19 cellular contexts compared by ENCODE assay signal in genomic region chr18:79217979-79218604, GRCh38.
DNase-seq lines count a peak whose midpoint lies in the region; ATAC-seq and TF ChIP-seq lines count a peak whose summit lies in the region.
"Had no signal": no experiment of that assay in that cellular context is flagged by ENCODE, and none has a peak within 500 bp of the region (broad histone marks: within the 10 kb centered on the region; RNA-seq: fewer than 3 reads in every experiment).

No MANE protein-coding gene starts in this region.

- POLR2A ChIA-PET in WTC11 (lab: Charles Lee) = no interaction called here
- POLR2A ChIA-PET in HEK293T (lab: Yijun Ruan, JAX) = no interaction called here

- peaks cover 4% of the 10 kb centered on the region; the same call in 1 of the 2 replicates for H3K9me3 Mint-ChIP-seq in WTC11
- no peaks in the 10 kb centered on the region for H3K9me3 Mint-ChIP-seq in progenitor cell of endocrine pancreas (ENCODE audit: low read depth)
- H3K9me3 Mint-ChIP-seq: activated CD4-positive, alpha-beta memory T cell treated with anti-CD3 and anti-CD28 coated beads, Interleukin-2, amount 10 ng/mL, durations not matched to agents 7 days and 5 days; activated T-cell treated with anti-CD3 and anti-CD28 coated beads, Interleukin-2, amount 50 U/mL, for 72 hours; stimulated activated memory B cell treated with anti-CD40 and anti-IgM and Interleukin-4, amounts not matched to agents 10 μg/mL and 1 μg/mL and 100 μg/mL, for 72 hours had no signal

- peaks cover 6% of the 10 kb centered on the region for H3K36me3 Mint-ChIP-seq in WTC11
- peaks cover 11% of the 10 kb centered on the region for H3K36me3 Mint-ChIP-seq in progenitor cell of endocrine pancreas (ENCODE audit: insufficient read depth)

- DNase-seq in C1 segment of cervical spinal cord (lab: John Stamatoyannopoulos, UW) (peak in 11 of 14 donors; percentile 30 to 80 (median 56)), WTC11 (ENCODE audit: low spot score) (no peak), fibroblast of gingiva (ENCODE audit: low read depth) (peak; percentile 24), progenitor cell of endocrine pancreas (ENCODE audit: low spot score, unreplicated experiment) (no peak), NCI-H1694 (lab: John Stamatoyannopoulos, UW) (no peak), NOMO-1 (lab: John Stamatoyannopoulos, UW; ENCODE audit: unreplicated experiment in 2 of 2) (no peak), HEK293T (ENCODE audit: extremely low spot score) (no peak)
- DNase-seq: activated CD4-positive, alpha-beta memory T cell treated with anti-CD3 and anti-CD28 coated beads, Interleukin-2, amount 10 ng/mL, durations not matched to agents 7 days and 5 days; activated T-cell treated with anti-CD3 and anti-CD28 coated beads, Interleukin-2, amount 50 U/mL, for 72 hours; central memory CD4-positive, alpha-beta T cell; DMS 273 treated with DMSO at 0.1 percent for 48 hours; foreskin fibroblast; H7; mucosa of descending colon; NCI-H1436 treated with DMSO at 0.1 percent for 48 hours; pancreas had no signal

- TF ChIP-seq CTCF in WTC11 (IDR thresholded peaks at IDR 0.05) = no peak
- no peak for TF ChIP-seq CTCF in progenitor cell of endocrine pancreas (IDR thresholded peaks at IDR 0.05; ENCODE audit: unreplicated experiment)

- H3K4me1 Mint-ChIP-seq in WTC11 (no peaks in the 10 kb centered on the region), progenitor cell of endocrine pancreas (ENCODE audit: low read depth) (peaks cover 7% of the 10 kb centered on the region)
- H3K4me1 Mint-ChIP-seq: activated CD4-positive, alpha-beta memory T cell treated with anti-CD3 and anti-CD28 coated beads, Interleukin-2, amount 10 ng/mL, durations not matched to agents 7 days and 5 days had no signal

- H3K4me3 Mint-ChIP-seq in WTC11 (no peak overlapping the region), progenitor cell of endocrine pancreas (ENCODE audit: low read depth) (no peak overlapping the region)
- H3K4me3 Mint-ChIP-seq: activated CD4-positive, alpha-beta memory T cell treated with anti-CD3 and anti-CD28 coated beads, Interleukin-2, amount 10 ng/mL, durations not matched to agents 7 days and 5 days; activated T-cell treated with anti-CD3 and anti-CD28 coated beads, Interleukin-2, amount 50 U/mL, for 72 hours; stimulated activated memory B cell treated with anti-CD40 and anti-IgM and Interleukin-4, amounts not matched to agents 10 μg/mL and 1 μg/mL and 100 μg/mL, for 72 hours had no signal

- no peak for ATAC-seq in WTC11
- ATAC-seq in HG03045 (IDR thresholded peaks at IDR 0.05; ENCODE audit: unreplicated experiment) = no peak
- ATAC-seq: activated T-cell treated with anti-CD3 and anti-CD28 coated beads, Interleukin-2, amount 50 U/mL, for 72 hours; left lobe of liver; stimulated activated memory B cell treated with anti-CD40 and anti-IgM and Interleukin-4, amounts not matched to agents 10 μg/mL and 1 μg/mL and 100 μg/mL, for 72 hours had no signal

- H3K27ac Mint-ChIP-seq in WTC11 = peak overlapping the region; percentile 25; the same call in 1 of the 2 replicates
- peak overlapping the region; percentile 27 for H3K27ac Mint-ChIP-seq in progenitor cell of endocrine pancreas
- H3K27ac Mint-ChIP-seq: activated T-cell treated with anti-CD3 and anti-CD28 coated beads, Interleukin-2, amount 50 U/mL, for 72 hours; stimulated activated memory B cell treated with anti-CD40 and anti-IgM and Interleukin-4, amounts not matched to agents 10 μg/mL and 1 μg/mL and 100 μg/mL, for 72 hours had no signal

- H3K27me3 Mint-ChIP-seq in WTC11 (ENCODE audit: low read depth) = no peaks in the 10 kb centered on the region
- no peaks in the 10 kb centered on the region for H3K27me3 Mint-ChIP-seq in progenitor cell of endocrine pancreas
- H3K27me3 Mint-ChIP-seq: activated CD4-positive, alpha-beta memory T cell treated with anti-CD3 and anti-CD28 coated beads, Interleukin-2, amount 10 ng/mL, durations not matched to agents 7 days and 5 days; stimulated activated memory B cell treated with anti-CD40 and anti-IgM and Interleukin-4, amounts not matched to agents 10 μg/mL and 1 μg/mL and 100 μg/mL, for 72 hours had no signal

- CTCF ChIA-PET in WTC11 (lab: Charles Lee) = no interaction called here
- CTCF ChIA-PET in HEK293T (lab: Yijun Ruan, JAX) = no interaction called here

TF ChIP-seq in WTC11, 78 proteins besides CTCF, POLR2A, EP300 and RAD21 (continues in another document):
- TF ChIP-seq ZNF317 (CRISPR knock-in tag; IDR thresholded peaks at IDR 0.05; ENCODE audit: borderline replicate concordance, low read depth) (no peak), NR1H2 (CRISPR knock-in tag; IDR thresholded peaks at IDR 0.05) (no peak), ZNF396 (CRISPR knock-in tag; IDR thresholded peaks at IDR 0.05; ENCODE audit: borderline replicate concordance) (no peak), MLX (CRISPR knock-in tag; IDR thresholded peaks at IDR 0.05) (no peak), OVOL2 (CRISPR knock-in tag; IDR thresholded peaks at IDR 0.05; ENCODE audit: borderline replicate concordance) (no peak), HMGA2 (CRISPR knock-in tag; IDR thresholded peaks at IDR 0.05) (no peak), ESRRA (CRISPR knock-in tag; IDR thresholded peaks at IDR 0.05; ENCODE audit: borderline replicate concordance) (no peak)
- TF ChIP-seq, protein P1, sequence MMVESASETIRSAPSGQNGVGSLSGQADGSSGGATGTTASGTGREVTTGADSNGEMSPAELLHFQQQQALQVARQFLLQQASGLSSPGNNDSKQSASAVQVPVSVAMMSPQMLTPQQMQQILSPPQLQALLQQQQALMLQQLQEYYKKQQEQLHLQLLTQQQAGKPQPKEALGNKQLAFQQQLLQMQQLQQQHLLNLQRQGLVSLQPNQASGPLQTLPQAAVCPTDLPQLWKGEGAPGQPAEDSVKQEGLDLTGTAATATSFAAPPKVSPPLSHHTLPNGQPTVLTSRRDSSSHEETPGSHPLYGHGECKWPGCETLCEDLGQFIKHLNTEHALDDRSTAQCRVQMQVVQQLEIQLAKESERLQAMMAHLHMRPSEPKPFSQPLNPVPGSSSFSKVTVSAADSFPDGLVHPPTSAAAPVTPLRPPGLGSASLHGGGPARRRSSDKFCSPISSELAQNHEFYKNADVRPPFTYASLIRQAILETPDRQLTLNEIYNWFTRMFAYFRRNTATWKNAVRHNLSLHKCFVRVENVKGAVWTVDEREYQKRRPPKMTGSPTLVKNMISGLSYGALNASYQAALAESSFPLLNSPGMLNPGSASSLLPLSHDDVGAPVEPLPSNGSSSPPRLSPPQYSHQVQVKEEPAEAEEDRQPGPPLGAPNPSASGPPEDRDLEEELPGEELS (CRISPR knock-in tag; IDR thresholded peaks at IDR 0.05) = no peak

TF ChIP-seq in HEK293T, 16 proteins besides CTCF, POLR2A, EP300 and RAD21:
- no peak for TF ChIP-seq TARDBP (IDR thresholded peaks at IDR 0.05)
TF ChIP-seq in HEK293T: peak in this region for 0.

Comparison
In these comparisons a context has a peak if more than half of its experiments do, and no peak if none do; other contexts are left out.
1. DNase-seq: peak in C1 segment of cervical spinal cord (11 of 14) and fibroblast of gingiva (single experiment); none in WTC11 (single experiment), progenitor cell of endocrine pancreas (single experiment), NCI-H1694 (single experiment), NOMO-1 (0 of 2) and HEK293T (single experiment).